ENCODE assay signal across 12 cellular contexts in genomic region chr1:158952416-158952815, GRCh38. TPM values are rescaled to one million over a fixed set of nuclear protein-coding genes. Genes with fewer than 3 reads are reported as not detected.
DNase-seq lines count a peak whose midpoint lies in the region; ATAC-seq and TF ChIP-seq lines count a peak whose summit lies in the region.
"Had no signal": no experiment of that assay in that cellular context is flagged by ENCODE, and none has a peak within 500 bp of the region (broad histone marks: within the 10 kb centered on the region; RNA-seq: fewer than 3 reads in every experiment).

No MANE protein-coding gene starts in this region.

- peaks cover 18 to 20% (median 19%) of the 10 kb centered on the region in 3 donors for H3K4me1 Mint-ChIP-seq in IgD-negative memory B cell

- CTCF ChIA-PET in GM10248 (lab: Yijun Ruan, JAX), result no interaction called here

- DNase-seq in GM10248 (ENCODE audit: extremely low spot score) (peak; percentile 24), SKM-1 treated with dmso at 0.1 percent for 144 hours (lab: John Stamatoyannopoulos, UW; ENCODE audit: unreplicated experiment) (peak; percentile 77), Right ventricle myocardium inferior (ENCODE audit: missing footprints) (no peak)
- DNase-seq in activated naive CD4-positive, alpha-beta T cell (lab: John Stamatoyannopoulos, UW), result no peak
- no peak for DNase-seq in stimulated activated CD4-positive, alpha-beta T cell treated with anti-CD3 and anti-CD28 coated beads, Interleukin-2, amount 100 ng/mL, for 48 hours
- DNase-seq: activated naive CD8-positive, alpha-beta T cell treated with anti-CD3 and anti-CD28 coated beads, Interleukin-2, amount 50 U/mL, for 24 hours; DMS79 treated with DMSO at 0.1 percent for 48 hours; mammary epithelial cell had no signal

- H3K4me3 Mint-ChIP-seq in IgD-negative memory B cell, result peak overlapping the region; percentile 67 to 94 (median 86)
- H3K4me3 Mint-ChIP-seq: activated naive CD8-positive, alpha-beta T cell treated with anti-CD3 and anti-CD28 coated beads, Interleukin-2, amount 50 U/mL, for 24 hours had no signal

- intact Hi-C loops in Right ventricle myocardium inferior (cut with DNase I), result no loop called here

- peak overlapping the region; percentile 79 to 96 (median 88) for H3K27ac Mint-ChIP-seq in IgD-negative memory B cell
- H3K27ac Mint-ChIP-seq: activated naive CD8-positive, alpha-beta T cell treated with anti-CD3 and anti-CD28 coated beads, Interleukin-2, amount 50 U/mL, for 24 hours had no signal

- no peak for TF ChIP-seq CTCF in GM10248 (IDR thresholded peaks at IDR 0.05; ENCODE audit: control extremely low read depth, extremely low read depth, low read depth, missing control alignments)

- no peaks in the 10 kb centered on the region for H3K36me3 Mint-ChIP-seq in IgD-negative memory B cell

- ATAC-seq in GM21367 (IDR thresholded peaks at IDR 0.05; ENCODE audit: unreplicated experiment) (peak; percentile 40), Right ventricle myocardium inferior (no peak), HG02678 (IDR thresholded peaks at IDR 0.05; ENCODE audit: unreplicated experiment) (no peak)
- ATAC-seq: activated naive CD8-positive, alpha-beta T cell treated with anti-CD3 and anti-CD28 coated beads, Interleukin-2, amount 50 U/mL, for 24 hours; pancreas had no signal

- POLR2A ChIA-PET in GM10248 (lab: Yijun Ruan, JAX), result no interaction called here

- no peaks in the 10 kb centered on the region for H3K9me3 Mint-ChIP-seq in IgD-negative memory B cell
- H3K9me3 Mint-ChIP-seq: activated naive CD8-positive, alpha-beta T cell treated with anti-CD3 and anti-CD28 coated beads, Interleukin-2, amount 50 U/mL, for 24 hours had no signal

- no peaks in the 10 kb centered on the region for H3K27me3 Mint-ChIP-seq in IgD-negative memory B cell

RNA-seq across cellular contexts. Expression of gene PYHIN1, which starts 21.1 kb away (rescaled TPM):
- polyA plus RNA-seq in IgD-negative memory B cell, result 37.8 TPM
- total RNA-seq in Right ventricle myocardium inferior, result 0.32 TPM

RNA-seq across cellular contexts. Expression of gene IFI16, which starts 57.3 kb away (rescaled TPM):
- polyA plus RNA-seq in IgD-negative memory B cell, result 213 TPM
- 30.1 TPM for total RNA-seq in Right ventricle myocardium inferior

Comparison
In these comparisons a context has a peak if more than half of its experiments do, and no peak if none do; other contexts are left out.
1. DNase-seq: peak in GM10248 (single experiment) and SKM-1 treated with dmso at 0.1 percent for 144 hours (single experiment); none in activated naive CD4-positive, alpha-beta T cell (0 of 4), Right ventricle myocardium inferior (single experiment) and stimulated activated CD4-positive, alpha-beta T cell treated with anti-CD3 and anti-CD28 coated beads, Interleukin-2, amount 100 ng/mL, for 48 hours (0 of 2).